Comparison of ENCODE assay signal across 15 cellular contexts in the genomic region with DNA sequence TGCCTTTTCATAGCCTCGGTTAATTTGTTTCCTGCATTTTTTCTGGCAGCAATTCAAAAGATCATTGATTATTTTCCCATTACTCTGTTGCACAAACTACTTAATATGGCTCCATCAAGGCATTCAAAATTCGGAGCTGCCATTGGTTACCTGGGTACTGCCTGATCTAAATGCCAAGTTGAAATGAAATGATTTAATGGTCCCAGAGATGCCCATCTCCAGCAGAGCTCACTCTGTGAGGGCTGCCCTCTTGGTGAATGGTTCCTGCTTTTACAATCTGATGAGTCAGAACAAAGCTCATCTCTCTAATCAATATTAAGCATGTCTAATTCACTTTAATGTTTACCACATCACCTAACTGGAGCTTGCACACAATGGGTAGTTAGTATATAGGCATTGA.
DNase-seq lines count a peak whose midpoint lies in the region; ATAC-seq lines count a peak whose summit lies in the region.
"Had no signal": no experiment of that assay in that cellular context is flagged by ENCODE, and none has a peak within 500 bp of the region (broad histone marks: within the 10 kb centered on the region; RNA-seq: fewer than 3 reads in every experiment).

No MANE protein-coding gene starts in this region.

- no peak for ATAC-seq in GM18858 (IDR thresholded peaks at IDR 0.05; ENCODE audit: unreplicated experiment)

- DNase-seq in NCI-H748 (lab: John Stamatoyannopoulos, UW; ENCODE audit: unreplicated experiment) (peak; percentile 28), NCI-H748 treated with DMSO at 0.1 percent for 48 hours (lab: John Stamatoyannopoulos, UW) (no peak), DMS79 treated with DMSO at 0.1 percent for 48 hours (lab: John Stamatoyannopoulos, UW) (peak; percentile 77), NCI-H128 (lab: John Stamatoyannopoulos, UW; ENCODE audit: unreplicated experiment) (peak; percentile 14), retina (peak; percentile 14), activated T-cell treated with anti-CD3 and anti-CD28 coated beads for 4 hours (no peak)
- DNase-seq: 8988T; ACHN; C1 segment of cervical spinal cord; CD4-positive, alpha-beta T cell; DND-41; GDM1; HCEC 1CT; HFFc6 had no signal

Comparison
In these comparisons a context has a peak if more than half of its experiments do, and no peak if none do; other contexts are left out.
1. DNase-seq: peak in NCI-H748 (single experiment), DMS79 treated with DMSO at 0.1 percent for 48 hours (single experiment), NCI-H128 (single experiment) and retina (single experiment); none in NCI-H748 treated with DMSO at 0.1 percent for 48 hours (single experiment) and activated T-cell treated with anti-CD3 and anti-CD28 coated beads for 4 hours (single experiment).